ENCODE assay signal across 14 cellular contexts in the genomic region with DNA sequence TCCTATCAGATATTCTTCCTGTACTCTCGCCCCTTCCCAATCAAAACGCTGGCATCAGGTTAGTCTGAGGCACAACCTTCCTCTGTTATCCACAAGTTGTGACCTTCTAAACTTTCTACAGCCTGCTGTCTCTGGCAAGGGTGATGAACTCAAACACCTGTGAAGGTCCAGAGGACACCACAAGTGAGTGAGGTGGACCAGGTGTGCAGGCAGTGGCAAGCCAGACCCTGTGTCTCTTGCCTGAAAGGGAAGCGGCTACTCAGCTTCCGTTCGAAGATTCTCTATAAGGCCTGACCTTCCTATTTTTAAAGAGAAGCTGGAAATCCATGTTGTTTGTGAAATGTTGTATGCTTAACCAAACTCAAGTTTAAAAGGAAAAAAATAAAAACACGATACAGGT. TPM values are rescaled to one million over a fixed set of nuclear protein-coding genes. Genes with fewer than 3 reads are reported as not detected.
DNase-seq lines count a peak whose midpoint lies in the region; TF ChIP-seq lines count a peak whose summit lies in the region.
"Had no signal": no experiment of that assay in that cellular context is flagged by ENCODE, and none has a peak within 500 bp of the region (broad histone marks: within the 10 kb centered on the region; RNA-seq: fewer than 3 reads in every experiment).

No MANE protein-coding gene starts in this region.

- H3K4me2 ChIP-seq in KMS-11 (peak overlapping the region; percentile 6; the same call in 1 of the 2 replicates), Karpas-422 (ENCODE audit: low read depth, low read length, poor library complexity, severe bottlenecking) (no peak overlapping the region)
- H3K4me2 ChIP-seq: BLaER1 treated with 17β-estradiol and CSF1 and Interleukin-3, amounts not matched to agents 10 nM and 100 nM had no signal

- H2AFZ ChIP-seq in KMS-11 (ENCODE audit: low read depth) (no peak overlapping the region), Karpas-422 (ENCODE audit: low read length) (no peak overlapping the region)

- H4K20me1 ChIP-seq in KMS-11 (ENCODE audit: insufficient read depth) (no peaks in the 10 kb centered on the region), Karpas-422 (ENCODE audit: insufficient read depth, low read depth, low read length) (no peaks in the 10 kb centered on the region)
- H4K20me1 ChIP-seq: BLaER1 treated with 17β-estradiol and CSF1 and Interleukin-3, amounts not matched to agents 10 nM and 100 nM had no signal

- H3K79me2 ChIP-seq in KMS-11 (ENCODE audit: insufficient read depth, low read depth) (no peaks in the 10 kb centered on the region), Karpas-422 (ENCODE audit: low read length) (no peaks in the 10 kb centered on the region)

- H3K9me3 ChIP-seq in prostate gland (no peaks in the 10 kb centered on the region), Karpas-422 (ENCODE audit: low read length) (no peaks in the 10 kb centered on the region)
- H3K9me3 ChIP-seq: BLaER1 treated with 17β-estradiol and CSF1 and Interleukin-3, amounts not matched to agents 10 nM and 100 nM; SJCRH30 had no signal

- no peaks in the 10 kb centered on the region for H3K9me2 ChIP-seq in Karpas-422 (replicated peaks; ENCODE audit: insufficient read depth, low read length)

- TF ChIP-seq POLR2A in prostate gland (IDR thresholded peaks at IDR 0.05) = no peak

- 61% methylated on average over 6 of the region's 6 CpGs for WGBS in prostate gland

- H3K9ac ChIP-seq in KMS-11 = no peak overlapping the region
- H3K9ac ChIP-seq in Karpas-422 (ENCODE audit: low read length) = no peak overlapping the region
- H3K9ac ChIP-seq: BLaER1 treated with 17β-estradiol and CSF1 and Interleukin-3, amounts not matched to agents 10 nM and 100 nM had no signal

- no peaks in the 10 kb centered on the region for H3K36me3 ChIP-seq in KMS-11 (ENCODE audit: insufficient read depth)
- no peaks in the 10 kb centered on the region for H3K36me3 ChIP-seq in prostate gland
- no peaks in the 10 kb centered on the region for H3K36me3 ChIP-seq in Karpas-422 (ENCODE audit: insufficient read depth, low read length)
- H3K36me3 ChIP-seq: BLaER1 treated with 17β-estradiol and CSF1 and Interleukin-3, amounts not matched to agents 10 nM and 100 nM; SJCRH30 had no signal

- intact Hi-C loops in prostate gland (cut with DNase I) = no loop called here

- no peak overlapping the region for H3K4me3 ChIP-seq in KMS-11 (IDR thresholded peaks at IDR 0.05; ENCODE audit: insufficient read depth, low read depth, low read length)
- H3K4me3 ChIP-seq in prostate gland = no peak overlapping the region
- H3K4me3 ChIP-seq in Karpas-422 (ENCODE audit: low read length) = no peak overlapping the region
- H3K4me3 ChIP-seq: BLaER1 treated with 17β-estradiol and CSF1 and Interleukin-3, amounts not matched to agents 10 nM and 100 nM; SJCRH30 had no signal

- TF ChIP-seq CTCF in KMS-11 (conservative IDR thresholded peaks at IDR 0.05; ENCODE audit: low read depth, low read length) = no peak
- no peak for TF ChIP-seq CTCF in VCaP (conservative IDR thresholded peaks at IDR 0.05)
- no peak for TF ChIP-seq CTCF in prostate gland (IDR thresholded peaks at IDR 0.05)

- H3K4me1 ChIP-seq in KMS-11 (ENCODE audit: low read depth, poor library complexity, severe bottlenecking) (peaks cover 59% of the 10 kb centered on the region), prostate gland (replicated peaks) (no peaks in the 10 kb centered on the region), Karpas-422 (ENCODE audit: low read length) (peaks cover 5% of the 10 kb centered on the region; the same call in 1 of the 2 replicates)

- H3K27ac ChIP-seq in KMS-11 (no peak overlapping the region), VCaP (peak overlapping the region; percentile 74), prostate gland (peak overlapping the region; percentile 4 to 30), Karpas-422 (ENCODE audit: low read length) (no peak overlapping the region)
- H3K27ac ChIP-seq: BLaER1 treated with 17β-estradiol and CSF1 and Interleukin-3, amounts not matched to agents 10 nM and 100 nM; SJCRH30 had no signal

- DNase-seq in NCI-H146 (lab: John Stamatoyannopoulos, UW) (peak; percentile 18), NCI-H146 treated with DMSO at 0.1 percent for 48 hours (lab: John Stamatoyannopoulos, UW; ENCODE audit: unreplicated experiment) (no peak), prostate gland (ENCODE audit: low spot score) (no peak), NCI-H2107 treated with DMSO at 0.1 percent for 48 hours (lab: John Stamatoyannopoulos, UW; ENCODE audit: unreplicated experiment) (no peak), Karpas-422 (no peak), A172 (ENCODE audit: low spot score) (no peak)
- DNase-seq: DMS 273 treated with DMSO at 0.1 percent for 48 hours, GOT3, Kasumi-1, NCI-H2171 treated with DMSO at 0.1 percent for 48 hours, SJCRH30 had no signal

- no peaks in the 10 kb centered on the region for H3K27me3 ChIP-seq in KMS-11 (ENCODE audit: insufficient read depth, low read depth)
- no peaks in the 10 kb centered on the region for H3K27me3 ChIP-seq in prostate gland (replicated peaks; ENCODE audit: insufficient read depth)
- no peaks in the 10 kb centered on the region for H3K27me3 ChIP-seq in Karpas-422 (ENCODE audit: low read length)
- H3K27me3 ChIP-seq: BLaER1 treated with 17β-estradiol and CSF1 and Interleukin-3, amounts not matched to agents 10 nM and 100 nM; SJCRH30 had no signal

RNA-seq across cellular contexts. Expression of a gene that starts 36.8 kb away (rescaled TPM):
- total RNA-seq in prostate gland = under 1 TPM; 0.09 to 0.34 TPM
- total RNA-seq in Karpas-422 (2014; rRNA removed; shearing (Covaris generic); ENCODE audit: low replicate concordance) = 0.07 TPM in 1 of 2 replicates, not detected in the other
- total RNA-seq in A172 (2014; rRNA removed; shearing (Covaris generic)) = not detected in 2 replicates
- total RNA-seq: SJCRH30 had no signal

RNA-seq across cellular contexts. Expression of a gene that starts 46.7 kb away (rescaled TPM):
- 10 to 100 TPM; 55.6 to 89.2 TPM for total RNA-seq in prostate gland
- total RNA-seq in Karpas-422 (2014; rRNA removed; shearing (Covaris generic); ENCODE audit: low replicate concordance) = 41.5 and 51.0 TPM in 2 replicates
- total RNA-seq in A172 (2014; rRNA removed; shearing (Covaris generic)) = 27.6 and 41.3 TPM in 2 replicates

RNA-seq across cellular contexts. Expression of a gene that starts 50.2 kb away (rescaled TPM):
- 10 to 100 TPM; 19.1 to 27.2 TPM for total RNA-seq in prostate gland
- total RNA-seq in Karpas-422 (2014; rRNA removed; shearing (Covaris generic); ENCODE audit: low replicate concordance) = 1.1 and 3.5 TPM in 2 replicates
- 6.0 and 8.5 TPM in 2 replicates for total RNA-seq in A172 (2014; rRNA removed; shearing (Covaris generic))

Comparison
In these comparisons a context has a peak if more than half of its experiments do, and no peak if none do; other contexts are left out.
1. H3K27ac ChIP-seq: peak in VCaP (single experiment) and prostate gland (2 of 2); none in KMS-11 (single experiment) and Karpas-422 (single experiment).